ENCODE assay signal across 8 cellular contexts in the genomic region with DNA sequence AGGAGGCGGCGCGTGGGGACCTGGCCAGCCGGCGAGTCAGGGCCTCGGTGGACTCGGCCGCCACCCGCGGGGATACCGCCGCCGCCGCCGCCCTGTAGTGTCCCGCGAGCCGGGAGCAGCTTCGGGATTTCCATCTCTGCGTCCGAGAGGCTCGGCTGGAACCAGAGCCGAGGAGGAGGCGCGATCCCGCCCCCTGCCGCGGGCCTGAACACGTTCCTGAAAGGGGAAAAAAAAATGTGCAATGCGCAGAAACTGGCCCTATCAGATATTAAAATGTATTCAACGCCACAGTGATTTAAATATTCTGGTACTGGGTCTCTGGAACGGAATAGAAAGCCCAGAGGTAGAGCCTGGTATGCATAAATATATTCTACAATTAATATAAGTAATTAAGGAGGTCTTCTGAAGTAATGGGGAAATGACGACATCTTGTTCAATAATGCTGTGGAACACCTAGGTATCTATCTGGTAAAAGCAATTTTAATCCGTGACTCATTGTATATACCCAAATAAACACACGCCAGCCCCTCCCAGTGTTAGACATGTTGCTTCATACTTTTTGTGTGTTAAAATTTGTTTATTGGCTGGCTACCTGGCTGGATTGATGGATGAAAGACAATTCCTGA. TPM values are rescaled to one million over a fixed set of nuclear protein-coding genes. Genes with fewer than 3 reads are reported as not detected.
DNase-seq lines count a peak whose midpoint lies in the region; ATAC-seq and TF ChIP-seq lines count a peak whose summit lies in the region.
"Not testable (repeated sequence)": the region's sequence is repeated elsewhere in the genome, so short reads cannot be mapped to it uniquely, and the experiment has no call there.

Gene ZXDA, minus strand, starts transcription at position 172 of the 626 bp plus-strand sequence. Its CDS starts 38 bp downstream, at position 134.

- CTCF ChIA-PET in activated CD4-positive, alpha-beta memory T cell treated with anti-CD3 and anti-CD28 coated beads for 36 hours (lab: Charles Lee): not testable (repeated sequence)

- intact Hi-C loops in activated CD4-positive, alpha-beta memory T cell treated with anti-CD3 and anti-CD28 coated beads for 36 hours (cut with micrococcal nuclease): loop anchor here (5.0 to 10.0 kb wide), 2 partner anchors 318 to 1146 kb away; partner anchors contain the start of gene ZXDB
- intact Hi-C loops in dorsolateral prefrontal cortex (cut with DNase I): loop anchor here (10.0 kb wide), 2 partner anchors 316 to 1106 kb away; partner anchors contain the start of gene ZXDB (in 1 of the 2)
- intact Hi-C loops in gastrocnemius medialis (cut with DNase I; ENCODE audit: low total_unique reads): not testable (repeated sequence)

- in situ Hi-C loops in gastrocnemius medialis (cut with MboI; ENCODE audit: low sequenced_read_pairs in 4 of 4): loop anchor here in 2 of 4 donors (10.0 to 25.0 kb wide), 3 partner anchors 316 to 1098 kb away; partner anchors contain the start of gene ZXDB (in 2 of the 2)

- H3K27ac Mint-ChIP-seq in activated CD4-positive, alpha-beta memory T cell treated with anti-CD3 and anti-CD28 coated beads for 36 hours: peak within 1 kb of the TSS; percentile 93

- H3K4me3 ChIP-seq in BLaER1 (peak within 1 kb of the TSS; percentile 66), MG63 (peak within 1 kb of the TSS; percentile 44), dorsolateral prefrontal cortex (peak within 1 kb of the TSS; percentile 29 to 69 (median 55)), kidney epithelial cell (ENCODE audit: low read depth, low read length) (peak within 1 kb of the TSS; percentile 48), gastrocnemius medialis (peak within 1 kb of the TSS; percentile 53 to 71 (median 64))

- not testable (repeated sequence) for H3K4me1 ChIP-seq in BLaER1
- H3K4me1 ChIP-seq in gastrocnemius medialis: peaks cover 19 to 28% of the 10 kb centered on the region in 2 donors

- H4K20me1 ChIP-seq in BLaER1: not testable (repeated sequence)

- peak within 1 kb of the TSS; percentile 74 for H3K4me3 Mint-ChIP-seq in activated CD4-positive, alpha-beta memory T cell treated with anti-CD3 and anti-CD28 coated beads for 36 hours

- TF ChIP-seq CTCF in dorsolateral prefrontal cortex (IDR thresholded peaks at IDR 0.05 in 54 of 56, conservative IDR thresholded peaks at IDR 0.05 in 2 of 56; ENCODE audit: low read depth in 1 of 56, partially characterized antibody in 56 of 56): peak in 2 of 56 donors; percentile 9 to 11
- TF ChIP-seq CTCF in kidney epithelial cell (IDR thresholded peaks at IDR 0.05; ENCODE audit: insufficient read depth, low read length, poor library complexity, severe bottlenecking); gastrocnemius medialis (IDR thresholded peaks at IDR 0.05 in 4 of 5, conservative IDR thresholded peaks at IDR 0.05 in 1 of 5): not testable (repeated sequence)

- peak within 1 kb of the TSS; percentile 61 for H3K4me2 ChIP-seq in BLaER1

- POLR2A ChIA-PET in activated CD4-positive, alpha-beta memory T cell treated with anti-CD3 and anti-CD28 coated beads for 36 hours (lab: Charles Lee): not testable (repeated sequence)

- H3K36me3 ChIP-seq in BLaER1; MG63; kidney epithelial cell (ENCODE audit: control insufficient read depth, insufficient read depth, low read length); gastrocnemius medialis: not testable (repeated sequence)

- ATAC-seq in GM19324 (IDR thresholded peaks at IDR 0.05; ENCODE audit: low FRiP score, unreplicated experiment): peak; percentile 68
- peak; percentile 61 for ATAC-seq in HG02884 (IDR thresholded peaks at IDR 0.05; ENCODE audit: unreplicated experiment)
- ATAC-seq in gastrocnemius medialis: peak; percentile 62 to 72

- peaks cover 31% of the 10 kb centered on the region for H3K4me1 Mint-ChIP-seq in activated CD4-positive, alpha-beta memory T cell treated with anti-CD3 and anti-CD28 coated beads for 36 hours (ENCODE audit: low read depth)

- not testable (repeated sequence) for DNase-seq in MG63; activated CD4-positive, alpha-beta memory T cell treated with anti-CD3 and anti-CD28 coated beads for 36 hours; dorsolateral prefrontal cortex; kidney epithelial cell (ENCODE audit: low read depth); gastrocnemius medialis

- H3K9me3 Mint-ChIP-seq in activated CD4-positive, alpha-beta memory T cell treated with anti-CD3 and anti-CD28 coated beads for 36 hours: not testable (repeated sequence)

- H3K27ac ChIP-seq in BLaER1: peak within 1 kb of the TSS; percentile 82
- peak within 1 kb of the TSS; percentile 23 to 93 (median 86) for H3K27ac ChIP-seq in dorsolateral prefrontal cortex
- H3K27ac ChIP-seq in gastrocnemius medialis: peak within 1 kb of the TSS; percentile 74 to 95 (median 91)

- not testable (repeated sequence) for H3K36me3 Mint-ChIP-seq in activated CD4-positive, alpha-beta memory T cell treated with anti-CD3 and anti-CD28 coated beads for 36 hours

- not testable (repeated sequence) for H3K9me3 ChIP-seq in BLaER1, MG63, gastrocnemius medialis

- TF ChIP-seq POLR2A in gastrocnemius medialis (IDR thresholded peaks at IDR 0.05): not testable (repeated sequence)

- not testable (repeated sequence) for H3K27me3 Mint-ChIP-seq in activated CD4-positive, alpha-beta memory T cell treated with anti-CD3 and anti-CD28 coated beads for 36 hours

- H3K27me3 ChIP-seq in BLaER1; MG63; kidney epithelial cell (ENCODE audit: control insufficient read depth, insufficient read depth, low read length); gastrocnemius medialis: not testable (repeated sequence)
- H3K27me3 ChIP-seq in dorsolateral prefrontal cortex: peaks cover 0 to 19% (median 3%) of the 10 kb centered on the region in 45 donors

- H3K9ac ChIP-seq in BLaER1: peak within 1 kb of the TSS; percentile 78

RNA-seq across cellular contexts. Expression of gene ZXDA, which starts in this region (rescaled TPM):
- 2.5 and 3.3 TPM in 2 replicates for total RNA-seq in MG63 (2014; rRNA removed; shearing (Covaris generic); ENCODE audit: low replicate concordance)
- total RNA-seq in activated CD4-positive, alpha-beta memory T cell treated with anti-CD3 and anti-CD28 coated beads for 36 hours: 1 to 10 TPM; 2.7 to 3.4 TPM
- total RNA-seq in dorsolateral prefrontal cortex (10 to 100 TPM in 45 of 120 experiments, 1 to 10 TPM in 75; 7.3 to 13.9 (median 9.6) TPM), kidney epithelial cell (4.7 and 6.5 TPM in 2 replicates), gastrocnemius medialis (1 to 10 TPM; 1.8 to 4.8 (median 2.2) TPM)
